Comparison of ENCODE assay signal across 23 cellular contexts in the genomic region with DNA sequence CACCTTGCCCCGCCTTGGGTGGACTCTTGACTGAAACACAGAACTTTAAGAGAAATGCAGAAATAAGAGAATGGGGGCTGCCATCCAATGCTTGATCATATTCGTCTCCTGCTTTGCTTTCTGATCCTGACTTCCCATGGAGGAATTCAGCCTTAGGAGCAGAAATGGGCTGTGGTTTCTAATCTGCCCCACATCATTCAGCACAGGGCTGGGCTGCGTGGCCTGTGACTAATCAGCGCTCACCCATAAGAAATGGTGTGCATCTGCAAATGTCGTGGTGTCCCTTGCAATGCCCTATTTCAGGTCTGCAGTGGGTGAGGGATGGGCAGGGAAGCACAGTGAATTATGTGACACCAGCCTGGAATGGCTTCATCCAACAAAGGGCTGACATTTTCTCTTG.
DNase-seq lines count a peak whose midpoint lies in the region; ATAC-seq, FAIRE-seq and TF ChIP-seq lines count a peak whose summit lies in the region.
"Had no signal": no experiment of that assay in that cellular context is flagged by ENCODE, and none has a peak within 500 bp of the region (broad histone marks: within the 10 kb centered on the region; RNA-seq: fewer than 3 reads in every experiment).

No MANE protein-coding gene starts in this region.

- no peaks in the 10 kb centered on the region for H3K79me2 ChIP-seq in K562 (ENCODE audit: control insufficient read depth, insufficient read depth, low read length)

- intact Hi-C loops in K562 (cut with micrococcal nuclease) (loop anchor here (10.0 kb wide), 1 partner anchor 103 kb away; no protein-coding TSS in a partner anchor), posterior vena cava (cut with DNase I) (loop anchor here in 1 of 2 donors (5.0 kb wide), 1 partner anchor 1711 kb away; no protein-coding TSS in a partner anchor)

- peaks cover 6 to 26% of the 10 kb centered on the region in 2 experiments for H3K4me1 ChIP-seq in K562 (replicated peaks in 1 of 2; ENCODE audit: control insufficient read depth in 2 of 2, insufficient read depth in 2 of 2, low read length in 2 of 2)
- H3K4me1 ChIP-seq: BE2C, Caco-2, esophagus muscularis mucosa, tibial nerve had no signal

- H3K27me3 Mint-ChIP-seq in HFFc6 (ENCODE audit: insufficient read depth): peaks cover 4% of the 10 kb centered on the region
- H3K27me3 Mint-ChIP-seq: stimulated activated naive CD8-positive, alpha-beta T cell treated with anti-CD3 and anti-CD28 coated beads, Interleukin-15, amount 100 ng/mL, for 72 hours had no signal

- peaks cover 10% of the 10 kb centered on the region; the same call in 1 of the 2 replicates for H4K20me1 ChIP-seq in K562 (replicated peaks; ENCODE audit: control insufficient read depth, insufficient read depth, low read length)

- DNase-seq in Daoy (ENCODE audit: low read depth) (peak; percentile 73), HFFc6 (peak; percentile 59), K562 (ENCODE audit: extremely low read depth in 1 of 4, low spot score in 3 of 4) (no peak), posterior vena cava (ENCODE audit: low spot score) (peak; percentile 50), cerebellar cortex (ENCODE audit: low spot score) (no peak), GM12892 (ENCODE audit: insufficient read length) (no peak), DMS53 (lab: John Stamatoyannopoulos, UW) (no peak)
- DNase-seq: activated CD4-positive, alpha-beta T cell treated with anti-CD3 and anti-CD28 coated beads for 48 hours; activated T-cell treated with anti-CD3 and anti-CD28 coated beads, Interleukin-2, amount 50 U/mL, for 72 hours; BE2C; Caco-2; effector memory CD4-positive, alpha-beta T cell; H9; NCI-H187; nucleus accumbens; retina; SHP77 treated with DMSO at 0.1 percent for 48 hours; stimulated activated naive CD8-positive, alpha-beta T cell treated with anti-CD3 and anti-CD28 coated beads, Interleukin-15, amount 100 ng/mL, for 72 hours had no signal

- H3K9me3 Mint-ChIP-seq in HFFc6: no peaks in the 10 kb centered on the region
- H3K9me3 Mint-ChIP-seq: activated naive CD4-positive, alpha-beta T cell treated with anti-CD3 and anti-CD28 coated beads, Interleukin-2, amount 50 U/mL, for 72 hours; activated T-cell treated with anti-CD3 and anti-CD28 coated beads, Interleukin-2, amount 50 U/mL, for 72 hours; H9; stimulated activated naive CD8-positive, alpha-beta T cell treated with anti-CD3 and anti-CD28 coated beads, Interleukin-15, amount 100 ng/mL, for 72 hours had no signal

- no peak for TF ChIP-seq CTCF in HFFc6 (IDR thresholded peaks at IDR 0.05)
- TF ChIP-seq CTCF in K562 (IDR thresholded peaks at IDR 0.05 in 2 of 3, conservative IDR thresholded peaks at IDR 0.05 in 1 of 3; ENCODE audit: insufficient read depth in 2 of 3, low read depth in 1 of 3, low read length in 3 of 3): no peak

- no peak for TF ChIP-seq EP300 in K562 (IDR thresholded peaks at IDR 0.05; ENCODE audit: low read length)

- CTCF ChIA-PET in K562 (lab: Yijun Ruan, JAX; ENCODE audit: low intra/inter-chr PET ratio): no interaction called here

- ATAC-seq in K562 (no peak), GM21717 (IDR thresholded peaks at IDR 0.05; ENCODE audit: unreplicated experiment) (no peak)
- ATAC-seq: activated naive CD4-positive, alpha-beta T cell treated with anti-CD3 and anti-CD28 coated beads, Interleukin-2, amount 50 U/mL, for 72 hours; activated T-cell treated with anti-CD3 and anti-CD28 coated beads, Interleukin-2, amount 50 U/mL, for 72 hours; stimulated activated naive CD8-positive, alpha-beta T cell treated with anti-CD3 and anti-CD28 coated beads, Interleukin-15, amount 100 ng/mL, for 72 hours had no signal

- H3K4me3 ChIP-seq in K562: no peak overlapping the region
- H3K4me3 ChIP-seq: esophagus muscularis mucosa, tibial nerve had no signal

- FAIRE-seq in K562 (lab: Jason Lieb, UNC): peak; percentile 62
- FAIRE-seq in GM12892 (lab: Jason Lieb, UNC): no peak
- FAIRE-seq: colon had no signal

- peaks cover 4% of the 10 kb centered on the region; the same call in 1 of the 2 replicates for H3K36me3 Mint-ChIP-seq in HFFc6 (ENCODE audit: low read depth)
- H3K36me3 Mint-ChIP-seq: activated naive CD4-positive, alpha-beta T cell treated with anti-CD3 and anti-CD28 coated beads, Interleukin-2, amount 50 U/mL, for 72 hours had no signal

- H3K36me3 ChIP-seq in K562 (ENCODE audit: control insufficient read depth, insufficient read depth, low read length): no peaks in the 10 kb centered on the region
- H3K36me3 ChIP-seq: BE2C, esophagus muscularis mucosa, tibial nerve had no signal

- no peak for TF ChIP-seq POLR2A in K562 (conservative IDR thresholded peaks at IDR 0.05)
- no peak for TF ChIP-seq POLR2A in GM12892 (IDR thresholded peaks at IDR 0.05; ENCODE audit: low read depth, low read length)

- peak overlapping the region; percentile 10; the same call in 1 of the 2 replicates for H3K4me3 Mint-ChIP-seq in HFFc6
- H3K4me3 Mint-ChIP-seq: activated T-cell treated with anti-CD3 and anti-CD28 coated beads, Interleukin-2, amount 50 U/mL, for 72 hours; H9; stimulated activated naive CD8-positive, alpha-beta T cell treated with anti-CD3 and anti-CD28 coated beads, Interleukin-15, amount 100 ng/mL, for 72 hours had no signal

- H3K27ac Mint-ChIP-seq in HFFc6: no peak overlapping the region
- H3K27ac Mint-ChIP-seq: activated naive CD4-positive, alpha-beta T cell treated with anti-CD3 and anti-CD28 coated beads, Interleukin-2, amount 50 U/mL, for 72 hours; activated T-cell treated with anti-CD3 and anti-CD28 coated beads, Interleukin-2, amount 50 U/mL, for 72 hours; H9; stimulated activated naive CD8-positive, alpha-beta T cell treated with anti-CD3 and anti-CD28 coated beads, Interleukin-15, amount 100 ng/mL, for 72 hours had no signal

- no peak overlapping the region for H2AFZ ChIP-seq in K562 (ENCODE audit: low read depth, low read length)

- H3K4me2 ChIP-seq in K562 (ENCODE audit: insufficient read depth, low read length): no peak overlapping the region

- no peak for TF ChIP-seq RAD21 in K562 (CRISPR knock-in tag; conservative IDR thresholded peaks at IDR 0.05 in 1 of 2, IDR thresholded peaks at IDR 0.05 in 1 of 2)

- POLR2A ChIA-PET in K562 (lab: Yijun Ruan, JAX): interaction anchor here (1.4 kb wide), 1 partner anchor 11 kb away, joined by 6 read pairs; no protein-coding TSS in a partner anchor

- no TSS peak for BruUV-seq in K562 (replicated peaks; lab: Mats Ljungman, UMichigan)

- H3K4me1 Mint-ChIP-seq in HFFc6 (ENCODE audit: low read depth): peaks cover 39% of the 10 kb centered on the region
- H3K4me1 Mint-ChIP-seq: stimulated activated naive CD8-positive, alpha-beta T cell treated with anti-CD3 and anti-CD28 coated beads, Interleukin-15, amount 100 ng/mL, for 72 hours had no signal

- no peak overlapping the region for H3K9ac ChIP-seq in K562 (ENCODE audit: insufficient read depth in 1 of 2, low read depth in 2 of 2, low read length in 2 of 2)

- H3K27ac ChIP-seq in K562 (ENCODE audit: extremely low read depth, low read depth, low read length): no peak overlapping the region
- H3K27ac ChIP-seq: esophagus muscularis mucosa, tibial nerve had no signal

- H3K27me3 ChIP-seq in K562 (ENCODE audit: control insufficient read depth in 2 of 2, insufficient read depth in 2 of 2, low read length in 2 of 2): peaks cover 13 to 61% of the 10 kb centered on the region in 2 experiments; a peak in 4 of 5 replicates
- H3K27me3 ChIP-seq: BE2C had no signal

- no peaks in the 10 kb centered on the region for H3K9me3 ChIP-seq in K562 (replicated peaks; ENCODE audit: control insufficient read depth, insufficient read depth, low read depth, low read length)
- H3K9me3 ChIP-seq: BE2C, Caco-2, esophagus muscularis mucosa, tibial nerve had no signal

- 12% methylated on average over 5 of the region's 5 CpGs for WGBS in K562 (ENCODE audit: insufficient coverage, low coverage, missing lambda C conversion rate)

- in situ Hi-C loops in K562 (cut with MboI): no loop called here

- peaks cover 5% of the 10 kb centered on the region for H3K9me1 ChIP-seq in K562 (ENCODE audit: control insufficient read depth, insufficient read depth, low read length)

TF ChIP-seq in K562, 482 proteins besides CTCF, POLR2A, EP300 and RAD21 (continues in another document):
- TF ChIP-seq TAF9B (IDR thresholded peaks at IDR 0.05; ENCODE audit: partially characterized antibody) (no peak), ZNF699 (CRISPR knock-in tag; IDR thresholded peaks at IDR 0.05; ENCODE audit: insufficient replicate concordance) (no peak), PTRF (tag; IDR thresholded peaks at IDR 0.05) (no peak), ELF4 (CRISPR knock-in tag; IDR thresholded peaks at IDR 0.05) (no peak), FOXJ2 (tag; IDR thresholded peaks at IDR 0.05) (no peak), SMARCE1 (IDR thresholded peaks at IDR 0.05) (peak; percentile 13; the same call in 1 of the 2 replicates), SMARCB1 (IDR thresholded peaks at IDR 0.05; ENCODE audit: insufficient read length, low read depth) (no peak)

Comparison
In these comparisons a context has a peak if more than half of its experiments do, and no peak if none do; other contexts are left out.
1. DNase-seq: peak in Daoy (single experiment), HFFc6 (single experiment) and posterior vena cava (single experiment); none in K562 (0 of 4), cerebellar cortex (single experiment), GM12892 (single experiment) and DMS53 (single experiment).